Comparison of ENCODE assay signal across 7 cellular contexts in the genomic region with DNA sequence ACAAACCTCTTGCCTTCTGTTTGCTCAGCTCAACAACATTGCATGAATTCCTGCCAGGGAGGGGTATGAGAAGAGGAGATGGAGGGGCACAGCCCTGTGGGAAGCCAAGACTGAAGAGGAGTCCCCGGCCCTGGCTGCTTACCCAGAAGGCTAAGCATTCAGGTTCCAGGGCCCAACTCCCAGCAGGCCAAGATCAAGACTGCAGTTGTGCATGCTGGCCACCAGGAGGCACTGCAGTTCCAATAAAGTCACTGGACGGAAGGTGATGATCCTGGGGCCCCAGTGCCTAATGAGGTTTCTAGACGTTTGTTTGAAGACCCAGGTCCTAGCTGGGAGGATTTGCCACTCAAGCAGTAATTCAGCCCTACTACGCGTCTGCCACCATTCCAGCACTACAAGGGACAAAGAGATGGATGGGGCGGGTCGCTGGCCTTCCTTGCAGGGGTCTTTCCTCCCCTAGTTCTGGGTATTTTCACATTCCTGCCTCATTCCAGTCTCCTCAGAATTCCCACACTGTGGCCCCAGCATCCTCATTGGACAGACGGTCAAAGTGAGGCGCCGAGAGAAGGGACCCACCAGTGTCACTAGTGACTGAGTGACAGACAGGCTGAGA. TPM values are rescaled to one million over a fixed set of nuclear protein-coding genes. Genes with fewer than 3 reads are reported as not detected.
DNase-seq lines count a peak whose midpoint lies in the region; ATAC-seq and TF ChIP-seq lines count a peak whose summit lies in the region.

No MANE protein-coding gene starts in this region.

- CTCF ChIA-PET in PC-3 (lab: Charles Lee), result interaction anchor here (0.7 kb wide), 1 partner anchor 176 kb away, joined by 3 read pairs; no protein-coding TSS in a partner anchor

- TF ChIP-seq CTCF in GM06990 (IDR thresholded peaks at IDR 0.05; ENCODE audit: insufficient read depth, low read length, poor library complexity, severe bottlenecking) (peak; percentile 95), PC-3 (conservative IDR thresholded peaks at IDR 0.05; ENCODE audit: low read depth, low read length) (peak; percentile 94), psoas muscle (IDR thresholded peaks at IDR 0.05) (peak; percentile 93)

- intact Hi-C loops in PC-3 (cut with micrococcal nuclease), result loop anchor here (1.0 to 10.0 kb wide), 2 partner anchors 152 to 252 kb away; no protein-coding TSS in a partner anchor
- intact Hi-C loops in psoas muscle (cut with DNase I), result loop anchor here (2.0 to 10.0 kb wide), 3 partner anchors 152 to 252 kb away; no protein-coding TSS in a partner anchor

- H3K4me1 ChIP-seq in PC-3 (ENCODE audit: insufficient read depth, low read length), result no peaks in the 10 kb centered on the region
- no peaks in the 10 kb centered on the region for H3K4me1 ChIP-seq in psoas muscle

- H3K4me3 Mint-ChIP-seq in activated T-cell treated with anti-CD3 and anti-CD28 coated beads, Interleukin-2, amount 50 U/mL, for 72 hours, result no peak overlapping the region

- H3K9me3 ChIP-seq in PC-3 (ENCODE audit: low read length), result no peaks in the 10 kb centered on the region
- H3K9me3 ChIP-seq in psoas muscle, result no peaks in the 10 kb centered on the region

- no peaks in the 10 kb centered on the region for H4K20me1 ChIP-seq in PC-3 (ENCODE audit: low read length)

- H3K9ac ChIP-seq in PC-3 (ENCODE audit: low read length), result no peak overlapping the region

- WGBS in psoas muscle, 3 donors, result 59 to 66% (median 59%) methylated on average over 10 of the region's 10 CpGs

- no peaks in the 10 kb centered on the region for H3K4me1 Mint-ChIP-seq in activated T-cell treated with anti-CD3 and anti-CD28 coated beads, Interleukin-2, amount 50 U/mL, for 72 hours (ENCODE audit: low read depth)

- ATAC-seq in PC-3 (peak; percentile 60), psoas muscle (peak; percentile 44 to 71 (median 66))
- ATAC-seq in activated T-cell treated with anti-CD3 and anti-CD28 coated beads, Interleukin-2, amount 50 U/mL, for 72 hours (replicated peaks in 1 of 2), result peak; percentile 61 to 68

- no peaks in the 10 kb centered on the region for H3K27me3 Mint-ChIP-seq in activated T-cell treated with anti-CD3 and anti-CD28 coated beads, Interleukin-2, amount 50 U/mL, for 72 hours (ENCODE audit: low read depth)

- H3K27ac ChIP-seq in PC-3 (ENCODE audit: low read length) (no peak overlapping the region), psoas muscle (no peak overlapping the region)

- H3K4me3 ChIP-seq in GM06990 (replicated peaks; ENCODE audit: low read depth, low read length), result no peak overlapping the region
- no peak overlapping the region for H3K4me3 ChIP-seq in PC-3 (ENCODE audit: low read length)
- no peak overlapping the region for H3K4me3 ChIP-seq in psoas muscle

- peak overlapping the region; percentile 17; the same call in 1 of the 2 replicates for H2AFZ ChIP-seq in PC-3 (ENCODE audit: low read length)

- POLR2A ChIA-PET in PC-3 (lab: Charles Lee; ENCODE audit: unreplicated experiment), result no interaction called here

- H3K27me3 ChIP-seq in GM06990 (replicated peaks; ENCODE audit: control insufficient read depth, insufficient read depth, low read length), result no peaks in the 10 kb centered on the region; the same call in none of the 2 replicates
- H3K27me3 ChIP-seq in PC-3 (ENCODE audit: low read length), result no peaks in the 10 kb centered on the region
- H3K27me3 ChIP-seq in psoas muscle (ENCODE audit: insufficient read depth in 3 of 3, low read length in 2 of 3), result peaks cover 0 to 10% (median 0%) of the 10 kb centered on the region in 3 donors

- no peak overlapping the region for H3K27ac Mint-ChIP-seq in activated T-cell treated with anti-CD3 and anti-CD28 coated beads, Interleukin-2, amount 50 U/mL, for 72 hours

- no peaks in the 10 kb centered on the region for H3K9me2 ChIP-seq in PC-3 (replicated peaks; ENCODE audit: low read length)

- BruUV-seq in PC-3 (replicated peaks; lab: Mats Ljungman, UMichigan), result no TSS peak

- H3K36me3 Mint-ChIP-seq in activated T-cell treated with anti-CD3 and anti-CD28 coated beads, Interleukin-2, amount 50 U/mL, for 72 hours (ENCODE audit: insufficient read depth in 2 of 2), result no peaks in the 10 kb centered on the region

- no peak overlapping the region for H3K4me2 ChIP-seq in PC-3 (ENCODE audit: low read length)

- H3K9me3 Mint-ChIP-seq in activated T-cell treated with anti-CD3 and anti-CD28 coated beads, Interleukin-2, amount 50 U/mL, for 72 hours, result no peaks in the 10 kb centered on the region

- H3K36me3 ChIP-seq in GM06990 (ENCODE audit: control insufficient read depth, insufficient read depth, low read length) (no peaks in the 10 kb centered on the region), PC-3 (ENCODE audit: low read depth, low read length) (no peaks in the 10 kb centered on the region), psoas muscle (ENCODE audit: insufficient read depth in 1 of 2, low read depth in 1 of 2) (no peaks in the 10 kb centered on the region)

- H3F3A ChIP-seq in PC-3 (ENCODE audit: low read length, unreplicated experiment), result no peaks in the 10 kb centered on the region

- DNase-seq in GM06990 (ENCODE audit: extremely low read depth, insufficient read length) (no peak), HT1080 (ENCODE audit: low read depth) (peak; percentile 41), PC-3 (peak; percentile 70), foreskin melanocyte (peak; percentile 40), psoas muscle (peak; percentile 32 to 70), GOT3 (lab: John Stamatoyannopoulos, UW) (no peak)
- DNase-seq in activated T-cell treated with anti-CD3 and anti-CD28 coated beads, Interleukin-2, amount 50 U/mL, for 72 hours, result peak; percentile 50 to 68

- no peaks in the 10 kb centered on the region for H3K79me2 ChIP-seq in PC-3 (ENCODE audit: low read length)

RNA-seq across cellular contexts. Expression of gene ALX4, which starts 23.6 kb away (rescaled TPM):
- total RNA-seq in HT1080 (2014; rRNA removed; shearing (Covaris generic)), result not detected in 2 replicates
- 0.10 TPM in 1 of 2 replicates, not detected in the other for polyA plus RNA-seq in HT1080 (2015; cell fraction: cytosol; rRNA removed)
- polyA plus RNA-seq in HT1080 (2015; cell fraction: nucleus; rRNA removed), result 0.02 and 0.13 TPM in 2 replicates
- total RNA-seq in PC-3 (2014; rRNA removed), result not detected in 2 replicates
- not detected for total RNA-seq in activated T-cell treated with anti-CD3 and anti-CD28 coated beads, Interleukin-2, amount 50 U/mL, for 72 hours
- total RNA-seq in psoas muscle, result under 1 TPM in 3 of 4 donors, not detected in 1; 0.11 to 0.21 (median 0.17) TPM
- under 1 TPM; 0.04 to 0.23 (median 0.06) TPM for polyA plus RNA-seq in psoas muscle

Comparison
In these comparisons a context has a peak if more than half of its experiments do, and no peak if none do; other contexts are left out.
1. DNase-seq: peak in HT1080 (single experiment), PC-3 (single experiment), activated T-cell treated with anti-CD3 and anti-CD28 coated beads, Interleukin-2, amount 50 U/mL, for 72 hours (2 of 2), foreskin melanocyte (single experiment) and psoas muscle (2 of 2); none in GM06990 (single experiment) and GOT3 (single experiment).
2. Peak in every context shown above with its lines, with median percentiles within 50 percentile points of each other: CTCF ChIP-seq and ATAC-seq.